In genomic region chr9:118761016-118761790, GRCh38 we compare ENCODE assay signal across 22 cellular contexts.
"Had no signal": no experiment of that assay in that cellular context is flagged by ENCODE, and none has a peak within 500 bp of the region (broad histone marks: within the 10 kb centered on the region; RNA-seq: fewer than 3 reads in every experiment).

No MANE protein-coding gene starts in this region.

- H3K4me3 ChIP-seq: esophagus squamous epithelium, left lung, lung, testis, transverse colon had no signal

- DNase-seq: activated B cell treated with CpG ODN at 0.5 μM for 24 hours; activated CD4-positive, alpha-beta T cell treated with anti-CD3 and anti-CD28 coated beads, Interleukin-2, amount 50 U/mL, for 1 hour; activated CD8-positive, alpha-beta T cell treated with anti-CD3 and anti-CD28 coated beads for 36 hours; activated gamma-delta T cell treated with Interleukin-2 at 50 U/mL for 16 hours; activated naive CD4-positive, alpha-beta T cell treated with anti-CD3 and anti-CD28 coated beads, Interleukin-2, amount 50 U/mL, for 16 hours; activated T-cell treated with anti-CD3 and anti-CD28 coated beads, Interleukin-2, amount 50 U/mL, for 4 hours; amniotic stem cell; brain microvascular endothelial cell; caudate nucleus; cortex of kidney; esophagus squamous epithelium; foreskin melanocyte; left lung; mesendoderm; right cardiac atrium; stimulated activated CD4-positive, alpha-beta T cell treated with anti-CD3 and anti-CD28 coated beads, Interleukin-12 subunit alpha, Interleukin-12 subunit beta, amount 100 ng/mL, for 4 hours; stimulated activated CD4-positive, alpha-beta T cell treated with anti-CD3 and anti-CD28 coated beads, Interleukin-4, amount 100 ng/mL, for 1 hour; stimulated activated naive CD8-positive, alpha-beta T cell treated with anti-CD3 and anti-CD28 coated beads, Interleukin-15, Interleukin-2, amounts not matched to agents 100 U/mL and 50 U/mL, for 24 hours; testis; transverse colon had no signal

- H3K4me1 ChIP-seq: esophagus squamous epithelium, left lung, testis, transverse colon had no signal

- H3K36me3 ChIP-seq: brain microvascular endothelial cell, esophagus squamous epithelium, left lung, transverse colon had no signal

- H3K27me3 ChIP-seq: brain microvascular endothelial cell, esophagus squamous epithelium, left lung, testis, transverse colon had no signal

- H3K9me3 ChIP-seq: testis, transverse colon had no signal

- H3K27ac ChIP-seq: brain microvascular endothelial cell, epithelial cell of prostate, esophagus squamous epithelium, left lung, testis, transverse colon had no signal
